ENCODE assay signal across 20 cellular contexts in genomic region chr4:54708339-54709279, GRCh38. TPM values are rescaled to one million over a fixed set of nuclear protein-coding genes. Genes with fewer than 3 reads are reported as not detected.
A peak's percentile ranks its signal among the peaks of the same experiment; 100 is the strongest.
DNase-seq lines count a peak whose midpoint lies in the region; TF ChIP-seq lines count a peak whose summit lies in the region.
"Had no signal": no experiment of that assay in that cellular context is flagged by ENCODE, and none has a peak within 500 bp of the region (broad histone marks: within the 10 kb centered on the region; RNA-seq: fewer than 3 reads in every experiment).

No MANE protein-coding gene starts in this region.

- H3K36me3 Mint-ChIP-seq in immature natural killer cell = no peaks in the 10 kb centered on the region
- H3K36me3 Mint-ChIP-seq in activated naive CD8-positive, alpha-beta T cell treated with anti-CD3 and anti-CD28 coated beads for 36 hours = no peaks in the 10 kb centered on the region

- peaks cover 0 to 10% (median 7%) of the 10 kb centered on the region in 3 donors for H3K27me3 Mint-ChIP-seq in immature natural killer cell (ENCODE audit: low read depth in 3 of 3)
- peaks cover 5% of the 10 kb centered on the region for H3K27me3 Mint-ChIP-seq in activated naive CD8-positive, alpha-beta T cell treated with anti-CD3 and anti-CD28 coated beads for 36 hours

- TF ChIP-seq CTCF in NB4 (IDR thresholded peaks at IDR 0.05; ENCODE audit: low read depth, low read length) (no peak), neutrophil (IDR thresholded peaks at IDR 0.05) (no peak), osteoblast (IDR thresholded peaks at IDR 0.05; ENCODE audit: extremely low read depth, low read depth, low read length) (no peak), RWPE1 (conservative IDR thresholded peaks at IDR 0.05; ENCODE audit: low read depth) (no peak)

- H3K9me3 Mint-ChIP-seq in immature natural killer cell = no peaks in the 10 kb centered on the region
- no peaks in the 10 kb centered on the region for H3K9me3 Mint-ChIP-seq in activated naive CD8-positive, alpha-beta T cell treated with anti-CD3 and anti-CD28 coated beads for 36 hours
- H3K9me3 Mint-ChIP-seq: activated T-cell treated with anti-CD3 and anti-CD28 coated beads, Interleukin-2, amount 50 U/mL, for 24 hours; nephron progenitor cell had no signal

- H3K27me3 ChIP-seq in BLaER1 (no peaks in the 10 kb centered on the region), neutrophil (no peaks in the 10 kb centered on the region), osteoblast (ENCODE audit: insufficient read depth, low read length) (no peaks in the 10 kb centered on the region)
- H3K27me3 ChIP-seq: body of pancreas had no signal

- no peak overlapping the region for H2AFZ ChIP-seq in osteoblast (ENCODE audit: low read length)

- peaks cover 50 to 61% of the 10 kb centered on the region in 2 donors for H3K4me1 Mint-ChIP-seq in immature natural killer cell
- no peaks in the 10 kb centered on the region for H3K4me1 Mint-ChIP-seq in activated naive CD8-positive, alpha-beta T cell treated with anti-CD3 and anti-CD28 coated beads for 36 hours
- H3K4me1 Mint-ChIP-seq: nephron progenitor cell had no signal

- H4K20me1 ChIP-seq in BLaER1 (no peaks in the 10 kb centered on the region), osteoblast (ENCODE audit: insufficient read depth, low read length) (no peaks in the 10 kb centered on the region)

- TF ChIP-seq POLR2A in NB4 (IDR thresholded peaks at IDR 0.05; ENCODE audit: extremely low read depth, insufficient read length) = no peak

- H3K27ac Mint-ChIP-seq in immature natural killer cell = peak overlapping the region; percentile 70 to 97 (median 93)
- H3K27ac Mint-ChIP-seq in activated naive CD8-positive, alpha-beta T cell treated with anti-CD3 and anti-CD28 coated beads for 36 hours = no peak overlapping the region
- H3K27ac Mint-ChIP-seq: activated CD4-positive, alpha-beta T cell treated with anti-CD3 and anti-CD28 coated beads for 36 hours; activated T-cell treated with anti-CD3 and anti-CD28 coated beads, Interleukin-2, amount 50 U/mL, for 24 hours; nephron progenitor cell had no signal

- POLR2A ChIA-PET in RWPE1 (lab: Yijun Ruan, JAX; ENCODE audit: low non-redundant PET) = no interaction called here

- DNase-seq in NB4 (ENCODE audit: low read depth) (peak; percentile 48), immature natural killer cell (peak; percentile 26 to 34 (median 34)), osteoblast (ENCODE audit: insufficient read length, low spot score, missing footprints) (no peak), RWPE1 (ENCODE audit: low spot score) (no peak)
- no peak for DNase-seq in activated naive CD8-positive, alpha-beta T cell treated with anti-CD3 and anti-CD28 coated beads for 36 hours
- no peak for DNase-seq in activated naive CD4-positive, alpha-beta T cell treated with anti-CD3 and anti-CD28 coated beads, Interleukin-2, amount 50 U/mL, for 16 hours
- DNase-seq: activated CD4-positive, alpha-beta T cell treated with anti-CD3 and anti-CD28 coated beads for 36 hours; activated T-cell treated with anti-CD3 and anti-CD28 coated beads, Interleukin-2, amount 50 U/mL, for 24 hours; DMS153; dorsolateral prefrontal cortex; left ventricle myocardium superior; NCI-H2029 treated with DMSO at 0.1 percent for 48 hours; NCI-H774; nephron progenitor cell; stimulated activated CD4-positive, alpha-beta T cell treated with anti-CD3 and anti-CD28 coated beads, Interleukin-15, amount 100 ng/mL, for 24 hours; stimulated activated naive CD4-positive, alpha-beta T cell treated with Interleukin-2 at 50 U/mL for 16 hours had no signal

- H3K36me3 ChIP-seq in BLaER1 (peaks cover 7% of the 10 kb centered on the region; the same call in 1 of the 2 replicates), neutrophil (no peaks in the 10 kb centered on the region), osteoblast (ENCODE audit: insufficient read depth, low read length) (no peaks in the 10 kb centered on the region)

- no peaks in the 10 kb centered on the region for H3K79me2 ChIP-seq in osteoblast (ENCODE audit: insufficient read depth, low read length)

- H3K9me3 ChIP-seq in BLaER1 (no peaks in the 10 kb centered on the region), neutrophil (no peaks in the 10 kb centered on the region), osteoblast (ENCODE audit: low read depth, low read length) (no peaks in the 10 kb centered on the region)
- H3K9me3 ChIP-seq: body of pancreas had no signal

- peaks cover 12% of the 10 kb centered on the region for H3K4me1 ChIP-seq in BLaER1
- H3K4me1 ChIP-seq in neutrophil (ENCODE audit: control insufficient read depth in 1 of 2, insufficient read depth in 1 of 2, low read depth in 1 of 2, low read length in 1 of 2) = peaks cover 32 to 42% of the 10 kb centered on the region in 2 experiments
- no peaks in the 10 kb centered on the region for H3K4me1 ChIP-seq in osteoblast (ENCODE audit: insufficient read depth, low read length)
- H3K4me1 ChIP-seq: body of pancreas had no signal

- H3K4me3 ChIP-seq in BLaER1 (no peak overlapping the region), NB4 (ENCODE audit: low read depth, low read length) (no peak overlapping the region), neutrophil (ENCODE audit: low read depth in 1 of 2, low read length in 1 of 2) (peak overlapping the region; percentile 45 to 51), osteoblast (ENCODE audit: insufficient read depth, low read length) (no peak overlapping the region)
- H3K4me3 ChIP-seq: body of pancreas, dorsolateral prefrontal cortex had no signal

- H3K4me2 ChIP-seq in BLaER1 = peak overlapping the region; percentile 31; the same call in 1 of the 2 replicates
- H3K4me2 ChIP-seq in osteoblast (ENCODE audit: insufficient read depth, low read length) = no peak overlapping the region

- CTCF ChIA-PET in RWPE1 (lab: Yijun Ruan, JAX) = no interaction called here

- H3K27ac ChIP-seq in BLaER1 (no peak overlapping the region), neutrophil (peak overlapping the region; percentile 89), osteoblast (ENCODE audit: low read depth, low read length) (no peak overlapping the region), RWPE1 (no peak overlapping the region)
- H3K27ac ChIP-seq: body of pancreas, dorsolateral prefrontal cortex had no signal

- peak overlapping the region; percentile 71 to 81 (median 80) for H3K4me3 Mint-ChIP-seq in immature natural killer cell
- no peak overlapping the region for H3K4me3 Mint-ChIP-seq in activated naive CD8-positive, alpha-beta T cell treated with anti-CD3 and anti-CD28 coated beads for 36 hours
- H3K4me3 Mint-ChIP-seq: activated CD4-positive, alpha-beta T cell treated with anti-CD3 and anti-CD28 coated beads for 36 hours; activated T-cell treated with anti-CD3 and anti-CD28 coated beads, Interleukin-2, amount 50 U/mL, for 24 hours; nephron progenitor cell had no signal

- H3K9ac ChIP-seq in BLaER1 = no peak overlapping the region

RNA-seq across cellular contexts. Expression of gene KIT, which starts 50.9 kb away (rescaled TPM):
- 1 to 10 TPM; 6.7 to 9.8 (median 6.8) TPM for polyA plus RNA-seq in immature natural killer cell
- 0.29 and 0.36 TPM in 2 replicates for total RNA-seq in osteoblast
- under 1 TPM; 0.23 to 0.28 TPM for total RNA-seq in activated naive CD8-positive, alpha-beta T cell treated with anti-CD3 and anti-CD28 coated beads for 36 hours
- total RNA-seq: activated CD4-positive, alpha-beta T cell treated with anti-CD3 and anti-CD28 coated beads for 36 hours; MCF 10A had no signal

Comparison
In these comparisons a context has a peak if more than half of its experiments do, and no peak if none do; other contexts are left out.
1. H3K4me3 ChIP-seq: peak in neutrophil (2 of 2); none in BLaER1 (single experiment), NB4 (single experiment) and osteoblast (single experiment).
2. DNase-seq: peak in NB4 (single experiment) and immature natural killer cell (3 of 3); none in osteoblast (single experiment), RWPE1 (single experiment), activated naive CD8-positive, alpha-beta T cell treated with anti-CD3 and anti-CD28 coated beads for 36 hours (single experiment) and activated naive CD4-positive, alpha-beta T cell treated with anti-CD3 and anti-CD28 coated beads, Interleukin-2, amount 50 U/mL, for 16 hours (single experiment).